Comparison of ENCODE assay signal across 30 cellular contexts in genomic region chr2:186427970-186428369, GRCh38.
"Had no signal": no experiment of that assay in that cellular context is flagged by ENCODE, and none has a peak within 500 bp of the region (broad histone marks: within the 10 kb centered on the region; RNA-seq: fewer than 3 reads in every experiment).

No MANE protein-coding gene starts in this region.

- H2AFZ ChIP-seq: hepatocyte, parathyroid adenoma had no signal

- H3K79me2 ChIP-seq: hepatocyte, parathyroid adenoma had no signal

- H3K4me1 ChIP-seq: foreskin keratinocyte, heart left ventricle, thyroid gland had no signal

- H3K4me2 ChIP-seq: hepatocyte had no signal

- FAIRE-seq: endometrium had no signal

- ATAC-seq: effector memory CD8-positive, alpha-beta T cell; gastroesophageal sphincter; heart left ventricle; left colon; left ventricle myocardium superior; mucosa of descending colon; natural killer cell treated with Interleukin-12 subunit alpha and Interleukin-12 subunit beta and Interleukin-15 and Interleukin-18, amount 100 ng/mL, for 72 hours; sciatic nerve; stimulated activated effector memory CD8-positive, alpha-beta T cell treated with anti-CD3 and anti-CD28 coated beads, Interleukin-12 subunit alpha, Interleukin-12 subunit beta, amount 100 ng/mL, for 72 hours had no signal

- H3K36me3 Mint-ChIP-seq: mesothelial cell of epicardium; naive B cell; natural killer cell treated with Interleukin-12 subunit alpha and Interleukin-12 subunit beta and Interleukin-15 and Interleukin-18, amount 100 ng/mL, for 72 hours; stimulated activated effector memory CD8-positive, alpha-beta T cell treated with anti-CD3 and anti-CD28 coated beads, Interleukin-12 subunit alpha, Interleukin-12 subunit beta, amount 100 ng/mL, for 72 hours had no signal

- H3K9ac ChIP-seq: parathyroid adenoma had no signal

- H3K4me3 Mint-ChIP-seq: effector memory CD8-positive, alpha-beta T cell; mesothelial cell of epicardium; naive B cell; natural killer cell treated with Interleukin-12 subunit alpha and Interleukin-12 subunit beta and Interleukin-15 and Interleukin-18, amount 100 ng/mL, for 72 hours; neural crest cell; stimulated activated effector memory CD8-positive, alpha-beta T cell treated with anti-CD3 and anti-CD28 coated beads, Interleukin-12 subunit alpha, Interleukin-12 subunit beta, amount 100 ng/mL, for 72 hours had no signal

- H3K4me1 Mint-ChIP-seq: mesothelial cell of epicardium, neural crest cell had no signal

- H3K27ac Mint-ChIP-seq: effector memory CD8-positive, alpha-beta T cell; mesothelial cell of epicardium; naive B cell; natural killer cell treated with Interleukin-12 subunit alpha and Interleukin-12 subunit beta and Interleukin-15 and Interleukin-18, amount 100 ng/mL, for 72 hours; progenitor cell of endocrine pancreas; stimulated activated effector memory CD8-positive, alpha-beta T cell treated with anti-CD3 and anti-CD28 coated beads, Interleukin-12 subunit alpha, Interleukin-12 subunit beta, amount 100 ng/mL, for 72 hours had no signal

- DNase-seq: cortex of kidney; effector memory CD8-positive, alpha-beta T cell; foreskin keratinocyte; heart left ventricle; islet precursor cell; kidney glomerular epithelial cell; left colon; left ventricle myocardium superior; mesenchymal stem cell; mucosa of descending colon; naive B cell; stimulated activated CD4-positive, alpha-beta T cell treated with anti-CD3 and anti-CD28 coated beads, Interleukin-2, amount 100 ng/mL, for 24 hours; stimulated activated CD4-positive, alpha-beta T cell treated with anti-CD3 and anti-CD28 coated beads, Interleukin-4, amount 100 ng/mL, for 24 hours; stimulated activated naive CD4-positive, alpha-beta T cell treated with Interleukin-2 at 50 U/mL for 16 hours; stomach; thyroid gland; trophoblast cell had no signal

- H3K9me3 Mint-ChIP-seq: effector memory CD8-positive, alpha-beta T cell; mesothelial cell of epicardium; naive B cell; natural killer cell treated with Interleukin-12 subunit alpha and Interleukin-12 subunit beta and Interleukin-15 and Interleukin-18, amount 100 ng/mL, for 72 hours; neural crest cell; stimulated activated effector memory CD8-positive, alpha-beta T cell treated with anti-CD3 and anti-CD28 coated beads, Interleukin-12 subunit alpha, Interleukin-12 subunit beta, amount 100 ng/mL, for 72 hours had no signal

- H3K27me3 ChIP-seq: foreskin keratinocyte, gastroesophageal sphincter, heart left ventricle, hepatocyte, neutrophil, stomach, thyroid gland, vagina had no signal

- H3K27ac ChIP-seq: foreskin keratinocyte, gastroesophageal sphincter, heart left ventricle, hepatocyte, neutrophil, parathyroid adenoma, stomach, thyroid gland, vagina had no signal

- H3K27me3 Mint-ChIP-seq: effector memory CD8-positive, alpha-beta T cell; naive B cell; natural killer cell treated with Interleukin-12 subunit alpha and Interleukin-12 subunit beta and Interleukin-15 and Interleukin-18, amount 100 ng/mL, for 72 hours; progenitor cell of endocrine pancreas had no signal

- H3K36me3 ChIP-seq: gastroesophageal sphincter, heart left ventricle, neutrophil, stomach, thyroid gland, vagina had no signal

- H3K4me3 ChIP-seq: gastroesophageal sphincter, heart left ventricle, hepatocyte, lung, mucosa of descending colon, stomach, thyroid gland, vagina had no signal

- H3K9me3 ChIP-seq: gastroesophageal sphincter, heart left ventricle, mucosa of descending colon, neutrophil, stomach, thyroid gland, vagina had no signal
